ENCODE assay signal across 8 cellular contexts in the genomic region with DNA sequence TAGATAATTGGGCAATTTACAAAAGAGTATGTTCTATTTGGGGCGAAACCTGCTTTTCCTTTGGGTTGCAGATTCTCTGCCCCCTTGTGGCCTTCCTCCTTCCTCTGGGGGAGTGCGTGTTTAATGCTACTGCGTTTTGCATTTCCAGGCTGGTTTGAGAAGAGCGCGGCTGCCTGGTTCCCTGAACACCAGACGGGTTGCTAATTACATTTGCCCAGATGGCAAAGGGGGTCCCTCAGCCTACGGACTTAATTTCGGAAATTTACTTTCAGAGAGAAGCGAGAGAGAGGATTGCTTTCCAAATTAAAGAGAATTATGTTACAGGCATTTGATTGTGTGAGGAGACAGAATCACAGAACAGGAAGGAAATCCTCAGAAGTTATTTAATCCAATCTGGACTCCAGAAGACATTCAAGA.
DNase-seq lines count a peak whose midpoint lies in the region; ATAC-seq and TF ChIP-seq lines count a peak whose summit lies in the region.

No MANE protein-coding gene starts in this region.

- H3K4me3 ChIP-seq in astrocyte of the spinal cord (ENCODE audit: low read depth, low read length) (no peak overlapping the region), spleen (peak overlapping the region in 2 of 8 donors; percentile 7 to 33)
- no peak overlapping the region for H3K4me3 ChIP-seq in effector memory CD4-positive, alpha-beta T cell (ENCODE audit: insufficient read depth, low read depth, low read length, poor library complexity, severe bottlenecking)

- in situ Hi-C loops in astrocyte of the spinal cord (cut with HindIII; ENCODE audit: low sequenced_read_pairs): no loop called here

- no peaks in the 10 kb centered on the region for H3K36me3 ChIP-seq in spleen
- H3K36me3 ChIP-seq in effector memory CD4-positive, alpha-beta T cell (ENCODE audit: control insufficient read depth, insufficient read depth, low read length): no peaks in the 10 kb centered on the region

- no peak for TF ChIP-seq POLR2A in spleen (IDR thresholded peaks at IDR 0.05)

- H3K9me3 ChIP-seq in spleen: peaks cover 0 to 5% (median 0%) of the 10 kb centered on the region in 8 donors
- no peaks in the 10 kb centered on the region for H3K9me3 ChIP-seq in effector memory CD4-positive, alpha-beta T cell (ENCODE audit: control insufficient read depth, low read length)

- H3K27ac ChIP-seq in spleen: no peak overlapping the region
- no peak overlapping the region for H3K27ac ChIP-seq in effector memory CD4-positive, alpha-beta T cell (ENCODE audit: insufficient read depth, low read length, poor library complexity, severe bottlenecking)

- WGBS in spleen, 5 donors: 3 to 10% (median 8%) methylated on average over 9 of the region's 9 CpGs

- peaks cover 0 to 23% (median 7%) of the 10 kb centered on the region in 6 donors for H3K4me1 ChIP-seq in spleen
- no peaks in the 10 kb centered on the region for H3K4me1 ChIP-seq in effector memory CD4-positive, alpha-beta T cell (ENCODE audit: control insufficient read depth, insufficient read depth, low read length, poor library complexity, severe bottlenecking)

- DNase-seq in 8988T (peak; percentile 16), GM04503 (ENCODE audit: low read depth) (peak; percentile 11), NCI-H82 treated with DMSO at 0.1 percent for 48 hours (lab: John Stamatoyannopoulos, UW; ENCODE audit: unreplicated experiment) (peak; percentile 96), astrocyte of the spinal cord (ENCODE audit: low read depth, low spot score) (peak; percentile 59), iPS-NIHi11 (ENCODE audit: low spot score) (peak; percentile 58), spleen (no peak)
- no peak for DNase-seq in effector memory CD4-positive, alpha-beta T cell

- TF ChIP-seq CTCF in astrocyte of the spinal cord (IDR thresholded peaks at IDR 0.05; ENCODE audit: low read depth, low read length) (peak; percentile 86), spleen (IDR thresholded peaks at IDR 0.05 in 8 of 11, conservative IDR thresholded peaks at IDR 0.05 in 3 of 11) (peak; percentile 43 to 74 (median 63))

- no peak for ATAC-seq in GM21619 (IDR thresholded peaks at IDR 0.05; ENCODE audit: unreplicated experiment)

- intact Hi-C loops in spleen (cut with DNase I; ENCODE audit: low total_unique reads): no loop called here

- no peaks in the 10 kb centered on the region for H3K27me3 ChIP-seq in spleen (replicated peaks in 1 of 7)
- no peaks in the 10 kb centered on the region for H3K27me3 ChIP-seq in effector memory CD4-positive, alpha-beta T cell (replicated peaks; ENCODE audit: control insufficient read depth, insufficient read depth, low read length, poor library complexity, severe bottlenecking)

Comparison
In these comparisons a context has a peak if more than half of its experiments do, and no peak if none do; other contexts are left out.
1. DNase-seq: peak in 8988T (single experiment), GM04503 (single experiment), NCI-H82 treated with DMSO at 0.1 percent for 48 hours (single experiment), astrocyte of the spinal cord (single experiment) and iPS-NIHi11 (single experiment); none in spleen (single experiment) and effector memory CD4-positive, alpha-beta T cell (0 of 3).